9 cellular contexts compared by ENCODE assay signal in the genomic region with DNA sequence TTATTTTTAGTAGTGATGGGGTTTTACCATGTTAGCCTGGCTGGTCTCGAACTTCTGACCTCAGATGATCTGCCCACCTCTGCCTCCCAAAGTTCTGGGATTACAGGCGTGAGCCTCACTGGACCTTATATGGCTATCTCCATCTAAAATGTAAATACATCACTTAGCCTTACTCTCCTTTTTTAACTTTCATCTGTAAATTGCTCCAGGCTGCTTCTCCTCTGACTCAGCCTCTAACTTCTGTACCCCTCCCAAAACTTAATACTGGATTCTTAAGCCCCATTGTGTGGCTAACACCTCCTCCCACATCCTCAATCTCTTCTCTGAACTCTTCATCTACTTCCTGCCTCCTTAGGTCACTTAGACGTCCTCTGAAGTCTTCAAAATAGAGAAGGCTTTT. TPM values are rescaled to one million over a fixed set of nuclear protein-coding genes. Genes with fewer than 3 reads are reported as not detected.
A peak's percentile ranks its signal among the peaks of the same experiment; 100 is the strongest.
DNase-seq lines count a peak whose midpoint lies in the region; FAIRE-seq and TF ChIP-seq lines count a peak whose summit lies in the region.
"Had no signal": no experiment of that assay in that cellular context is flagged by ENCODE, and none has a peak within 500 bp of the region (broad histone marks: within the 10 kb centered on the region; RNA-seq: fewer than 3 reads in every experiment).

No MANE protein-coding gene starts in this region.

- TF ChIP-seq CTCF in ascending aorta (IDR thresholded peaks at IDR 0.05): no peak
- no peak for TF ChIP-seq CTCF in nephron progenitor cell (IDR thresholded peaks at IDR 0.05)

- H3K4me3 ChIP-seq in ascending aorta: no peak overlapping the region

- H3K4me1 Mint-ChIP-seq in nephron progenitor cell: peaks cover 42% of the 10 kb centered on the region

- no peaks in the 10 kb centered on the region for H3K9me3 ChIP-seq in ascending aorta

- H3K36me3 Mint-ChIP-seq in nephron progenitor cell (ENCODE audit: low read depth): no peaks in the 10 kb centered on the region

- intact Hi-C loops in ascending aorta (cut with DNase I): loop anchor here (5.0 to 10.0 kb wide), 3 partner anchors 38 to 300 kb away; a partner anchor contains a TSS

- H3K27ac ChIP-seq in ascending aorta: peak overlapping the region; percentile 42 to 51

- H3K9me3 Mint-ChIP-seq in nephron progenitor cell: no peaks in the 10 kb centered on the region

- H3K27ac Mint-ChIP-seq in nephron progenitor cell: peak overlapping the region; percentile 79

- FAIRE-seq in GM19239 (lab: Jason Lieb, UNC): no peak
- FAIRE-seq: H1 had no signal

- H3K27me3 Mint-ChIP-seq in nephron progenitor cell (ENCODE audit: low read depth, poor library complexity): peaks cover 12% of the 10 kb centered on the region

- no peaks in the 10 kb centered on the region for H3K36me3 ChIP-seq in ascending aorta

- peak; percentile 74 for DNase-seq in ELR (ENCODE audit: low read depth)
- DNase-seq in LHCN-M2 (ENCODE audit: low read depth): peak; percentile 26
- DNase-seq in ascending aorta (ENCODE audit: low spot score in 2 of 2): no peak
- no peak for DNase-seq in nephron progenitor cell
- DNase-seq in NCI-H524 treated with DMSO at 0.1 percent for 48 hours (lab: John Stamatoyannopoulos, UW): no peak
- no peak for DNase-seq in HuH-7 (ENCODE audit: low spot score)
- no peak for DNase-seq in NCI-H2107 (lab: John Stamatoyannopoulos, UW)
- DNase-seq in GM19239 (ENCODE audit: insufficient read length, low spot score): no peak

- H3K4me1 ChIP-seq in ascending aorta: peaks cover 14 to 37% of the 10 kb centered on the region in 2 donors

- no peaks in the 10 kb centered on the region for H3K27me3 ChIP-seq in ascending aorta

- H3K4me3 Mint-ChIP-seq in nephron progenitor cell: no peak overlapping the region

RNA-seq across cellular contexts. Expression of a gene that starts 4.0 kb away (rescaled TPM):
- total RNA-seq in LHCN-M2 (2014; rRNA removed): 6.8 and 7.9 TPM in 2 replicates
- polyA plus RNA-seq in LHCN-M2 (2012): 3.7 TPM
- total RNA-seq in ascending aorta: 4.7 TPM

RNA-seq across cellular contexts. Expression of a gene that starts 36.7 kb away (rescaled TPM):
- total RNA-seq in LHCN-M2 (2014; rRNA removed): 28.9 and 32.1 TPM in 2 replicates
- 11.8 TPM for polyA plus RNA-seq in LHCN-M2 (2012)
- total RNA-seq in ascending aorta: 37.8 TPM

Comparison
In these comparisons a context has a peak if more than half of its experiments do, and no peak if none do; other contexts are left out.
1. DNase-seq: peak in ELR (single experiment) and LHCN-M2 (single experiment); none in ascending aorta (0 of 2), nephron progenitor cell (single experiment), NCI-H524 treated with DMSO at 0.1 percent for 48 hours (single experiment), HuH-7 (single experiment), NCI-H2107 (single experiment) and GM19239 (single experiment).